Comparison of ENCODE assay signal across 1 cellular context in genomic region chr16:3262517-3262916, GRCh38.
TF ChIP-seq lines count a peak whose summit lies in the region.

No MANE protein-coding gene starts in this region.

TF ChIP-seq in IMR-90, 13 proteins besides CTCF, POLR2A, EP300 and RAD21:
- no peak for TF ChIP-seq USF2 (IDR thresholded peaks at IDR 0.05; ENCODE audit: low read depth, low read length)
- TF ChIP-seq MXI1 (IDR thresholded peaks at IDR 0.05; ENCODE audit: borderline replicate concordance, low read depth, low read length): no peak
- no peak for TF ChIP-seq FOS (IDR thresholded peaks at IDR 0.05; ENCODE audit: low read depth, low read length)
- TF ChIP-seq MAZ (IDR thresholded peaks at IDR 0.05; ENCODE audit: borderline replicate concordance, low read depth, low read length): no peak
- no peak for TF ChIP-seq RCOR1 (IDR thresholded peaks at IDR 0.05; ENCODE audit: insufficient replicate concordance, low read length)
- no peak for TF ChIP-seq SMC3 (IDR thresholded peaks at IDR 0.05; ENCODE audit: low read depth, low read length)
- TF ChIP-seq CHD1 (IDR thresholded peaks at IDR 0.05; ENCODE audit: low read depth, low read length): no peak
- TF ChIP-seq ELK1 (IDR thresholded peaks at IDR 0.05; ENCODE audit: borderline replicate concordance, low read depth, low read length): no peak
- no peak for TF ChIP-seq RFX5 (IDR thresholded peaks at IDR 0.05; ENCODE audit: low read depth, low read length)
